Comparison of ENCODE assay signal across 25 cellular contexts in the genomic region with DNA sequence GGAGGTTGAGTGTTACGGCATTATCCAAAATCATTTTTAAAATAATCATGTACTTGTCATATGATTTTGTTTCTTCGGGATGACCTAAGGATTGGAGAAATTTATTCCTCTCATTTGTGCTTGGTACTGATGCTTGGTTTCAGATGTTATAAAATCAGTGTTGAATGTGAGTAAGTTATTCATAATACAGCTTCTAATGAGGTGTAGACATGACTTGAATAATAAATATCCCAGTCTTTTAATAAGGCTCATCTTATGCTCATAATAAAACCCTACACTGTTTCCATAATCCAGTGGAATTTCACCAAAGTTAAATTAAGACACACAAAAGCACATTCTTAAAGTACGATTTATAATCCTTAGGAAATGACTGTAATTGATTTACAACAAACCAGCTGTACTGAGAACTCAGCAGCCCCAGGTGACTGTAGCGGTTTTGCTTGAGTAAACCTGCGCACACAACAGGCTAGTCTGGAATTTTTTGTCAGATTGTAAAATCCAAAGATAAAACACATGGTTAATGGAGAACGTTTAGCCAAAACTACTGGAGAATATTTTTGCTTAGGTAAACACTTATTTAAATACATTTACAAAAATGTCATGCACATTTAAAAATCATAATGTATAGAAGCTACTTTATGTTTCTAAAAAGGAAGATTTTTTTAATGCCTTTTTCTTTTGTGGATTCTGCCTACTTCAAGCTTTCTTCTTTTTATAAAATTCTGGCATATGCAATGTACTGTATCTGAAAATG.
"Had no signal": no experiment of that assay in that cellular context is flagged by ENCODE, and none has a peak within 500 bp of the region (broad histone marks: within the 10 kb centered on the region; RNA-seq: fewer than 3 reads in every experiment).

No MANE protein-coding gene starts in this region.

- H3K27ac Mint-ChIP-seq: activated CD4-positive, alpha-beta memory T cell treated with anti-CD3 and anti-CD28 coated beads, Interleukin-2, amount 10 ng/mL, durations not matched to agents 7 days and 5 days; activated CD4-positive, alpha-beta T cell treated with anti-CD3 and anti-CD28 coated beads, Interleukin-2, amount 10 ng/mL, durations not matched to agents 24 days and 14 days; activated CD8-positive, alpha-beta memory T cell treated with anti-CD3 and anti-CD28 coated beads, Interleukin-2, amount 10 ng/mL, durations not matched to agents 7 days and 5 days; activated naive CD4-positive, alpha-beta T cell treated with anti-CD3 and anti-CD28 coated beads, Interleukin-2, amount 50 U/mL, for 72 hours; activated T-helper 1 cell treated with anti-CD3 and anti-CD28 coated beads, Interleukin-12 subunit alpha, Interleukin-12 subunit beta, Interleukin-2, Interleukin-4 antibody, amounts not matched to agents 30 ng/mL and 10 ng/mL and 1 ng/mL, durations not matched to agents 14 hours and 24 hours and 36 hours; naive thymus-derived CD4-positive, alpha-beta T cell had no signal

- H3K4me1 Mint-ChIP-seq: activated CD4-positive, alpha-beta memory T cell treated with anti-CD3 and anti-CD28 coated beads, Interleukin-2, amount 10 ng/mL, durations not matched to agents 7 days and 5 days; activated CD4-positive, alpha-beta T cell treated with anti-CD3 and anti-CD28 coated beads, Interleukin-2, amount 10 ng/mL, durations not matched to agents 24 days and 14 days; activated CD8-positive, alpha-beta memory T cell treated with anti-CD3 and anti-CD28 coated beads, Interleukin-2, amount 10 ng/mL, durations not matched to agents 7 days and 5 days; naive thymus-derived CD4-positive, alpha-beta T cell had no signal

- H3K9me3 Mint-ChIP-seq: activated CD4-positive, alpha-beta memory T cell treated with anti-CD3 and anti-CD28 coated beads, Interleukin-2, amount 10 ng/mL, durations not matched to agents 7 days and 5 days; activated CD4-positive, alpha-beta T cell treated with anti-CD3 and anti-CD28 coated beads, Interleukin-2, amount 10 ng/mL, durations not matched to agents 24 days and 14 days; activated T-helper 1 cell treated with anti-CD3 and anti-CD28 coated beads, Interleukin-12 subunit alpha, Interleukin-12 subunit beta, Interleukin-2, Interleukin-4 antibody, amounts not matched to agents 30 ng/mL and 10 ng/mL and 1 ng/mL, durations not matched to agents 14 hours and 24 hours and 36 hours had no signal

- H3K27me3 ChIP-seq: ascending aorta, brain microvascular endothelial cell, gastroesophageal sphincter, heart left ventricle, left lung, right atrium auricular region, transverse colon had no signal

- H3K4me3 Mint-ChIP-seq: activated CD4-positive, alpha-beta memory T cell treated with anti-CD3 and anti-CD28 coated beads, Interleukin-2, amount 10 ng/mL, durations not matched to agents 7 days and 5 days; activated CD4-positive, alpha-beta T cell treated with anti-CD3 and anti-CD28 coated beads, Interleukin-2, amount 10 ng/mL, durations not matched to agents 24 days and 14 days; activated CD8-positive, alpha-beta memory T cell treated with anti-CD3 and anti-CD28 coated beads, Interleukin-2, amount 10 ng/mL, durations not matched to agents 7 days and 5 days; activated T-helper 1 cell treated with anti-CD3 and anti-CD28 coated beads, Interleukin-12 subunit alpha, Interleukin-12 subunit beta, Interleukin-2, Interleukin-4 antibody, amounts not matched to agents 30 ng/mL and 10 ng/mL and 1 ng/mL, durations not matched to agents 14 hours and 24 hours and 36 hours; naive thymus-derived CD4-positive, alpha-beta T cell had no signal

- H3K4me1 ChIP-seq: ascending aorta, gastroesophageal sphincter, heart left ventricle, left lung, prostate gland, right atrium auricular region, transverse colon had no signal

- H3K27me3 Mint-ChIP-seq: activated CD4-positive, alpha-beta memory T cell treated with anti-CD3 and anti-CD28 coated beads, Interleukin-2, amount 10 ng/mL, durations not matched to agents 7 days and 5 days; activated CD4-positive, alpha-beta T cell treated with anti-CD3 and anti-CD28 coated beads, Interleukin-2, amount 10 ng/mL, durations not matched to agents 24 days and 14 days; activated CD8-positive, alpha-beta memory T cell treated with anti-CD3 and anti-CD28 coated beads, Interleukin-2, amount 10 ng/mL, durations not matched to agents 7 days and 5 days; naive thymus-derived CD4-positive, alpha-beta T cell had no signal

- H3K36me3 ChIP-seq: ascending aorta, brain microvascular endothelial cell, gastroesophageal sphincter, heart left ventricle, left lung, prostate gland, right atrium auricular region, transverse colon had no signal

- H3K4me3 ChIP-seq: ascending aorta, gastroesophageal sphincter, heart left ventricle, left lung, lung, prostate gland, right atrium auricular region, transverse colon had no signal

- H3K27ac ChIP-seq: ascending aorta, brain microvascular endothelial cell, gastroesophageal sphincter, heart left ventricle, left lung, prostate gland, right atrium auricular region, transverse colon had no signal

- ATAC-seq: activated CD4-positive, CD25-positive, alpha-beta regulatory T cell treated with anti-CD3 and anti-CD28 coated beads, Interleukin-2, amount 50 U/mL, for 24 hours; activated CD8-positive, alpha-beta memory T cell treated with anti-CD3 and anti-CD28 coated beads, Interleukin-2, amount 10 ng/mL, durations not matched to agents 7 days and 5 days; activated naive CD4-positive, alpha-beta T cell treated with anti-CD3 and anti-CD28 coated beads, Interleukin-2, amount 50 U/mL, for 72 hours; gastroesophageal sphincter; heart left ventricle; left lung; naive thymus-derived CD4-positive, alpha-beta T cell; stimulated activated naive CD8-positive, alpha-beta T cell treated with anti-CD3 and anti-CD28 coated beads, Interleukin-15, Interleukin-2, amounts not matched to agents 100 U/mL and 50 U/mL, for 24 hours had no signal

- H3K9me3 ChIP-seq: ascending aorta, gastroesophageal sphincter, heart left ventricle, prostate gland, right atrium auricular region, transverse colon had no signal

- DNase-seq: activated CD4-positive, alpha-beta memory T cell treated with anti-CD3 and anti-CD28 coated beads, Interleukin-2, amount 10 ng/mL, durations not matched to agents 7 days and 5 days; activated CD4-positive, alpha-beta T cell treated with anti-CD3 and anti-CD28 coated beads, Interleukin-2, amount 10 ng/mL, durations not matched to agents 24 days and 14 days; activated CD8-positive, alpha-beta memory T cell treated with anti-CD3 and anti-CD28 coated beads, Interleukin-2, amount 10 ng/mL, durations not matched to agents 7 days and 5 days; activated T-cell treated with anti-CD3 and anti-CD28 coated beads for 4 hours; brain microvascular endothelial cell; caudate nucleus; dermis blood vessel endothelial cell; effector CD8-positive, alpha-beta T cell; heart left ventricle; left lung; naive thymus-derived CD4-positive, alpha-beta T cell; stimulated activated CD4-positive, alpha-beta T cell treated with anti-CD3 and anti-CD28 coated beads, Interleukin-4, amount 100 ng/mL, for 4 hours; stimulated activated naive CD8-positive, alpha-beta T cell treated with anti-CD3 and anti-CD28 coated beads, Interleukin-15, Interleukin-2, amounts not matched to agents 100 U/mL and 50 U/mL, for 24 hours; transverse colon had no signal

- H3K36me3 Mint-ChIP-seq: activated CD8-positive, alpha-beta memory T cell treated with anti-CD3 and anti-CD28 coated beads, Interleukin-2, amount 10 ng/mL, durations not matched to agents 7 days and 5 days; activated naive CD4-positive, alpha-beta T cell treated with anti-CD3 and anti-CD28 coated beads, Interleukin-2, amount 50 U/mL, for 72 hours; naive thymus-derived CD4-positive, alpha-beta T cell had no signal

- FAIRE-seq: endothelial cell of umbilical vein, keratinocyte, urothelium cell line had no signal
